4 cellular contexts compared by ENCODE assay signal in the genomic region with DNA sequence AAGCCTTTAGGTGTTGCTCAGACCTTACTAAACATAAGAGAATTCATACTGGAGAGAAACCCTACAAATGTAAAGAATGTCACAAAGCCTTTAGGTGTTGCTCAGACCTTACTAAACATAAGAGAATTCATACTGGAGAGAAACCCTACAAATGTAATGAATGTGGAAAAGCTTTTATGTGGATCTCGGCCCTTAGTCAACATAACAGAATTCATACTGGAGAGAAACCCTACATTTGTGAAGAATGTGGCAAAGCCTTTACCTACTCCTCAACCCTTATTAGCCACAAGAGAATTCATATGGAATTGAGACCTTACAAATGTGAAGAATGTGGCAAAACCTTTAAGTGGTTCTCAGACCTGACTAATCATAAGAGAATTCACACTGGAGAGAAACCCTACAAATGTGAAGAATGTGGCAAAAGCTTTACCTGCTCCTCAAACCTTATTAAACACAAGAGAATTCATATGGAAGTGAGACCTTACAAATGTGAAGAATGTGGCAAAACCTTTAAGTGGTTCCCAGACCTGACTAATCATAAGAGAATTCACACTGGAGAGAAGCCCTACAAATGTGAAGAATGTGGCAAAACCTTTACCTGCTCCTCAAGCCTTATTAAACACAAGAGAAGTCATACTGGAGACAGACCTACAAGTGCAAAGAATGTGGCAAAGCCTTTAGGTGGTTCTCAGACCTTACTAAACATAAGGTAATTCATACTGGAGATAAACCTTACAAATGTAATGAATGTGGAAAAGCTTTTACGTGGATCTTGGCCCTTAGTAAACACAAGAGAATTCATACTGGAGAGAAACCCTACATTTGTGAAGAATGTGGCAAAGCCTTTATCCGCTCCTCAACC. TPM values are rescaled to one million over a fixed set of nuclear protein-coding genes. Genes with fewer than 3 reads are reported as not detected.
"Had no signal": no experiment of that assay in that cellular context is flagged by ENCODE, and none has a peak within 500 bp of the region (broad histone marks: within the 10 kb centered on the region; RNA-seq: fewer than 3 reads in every experiment).

No MANE protein-coding gene starts in this region.

RNA-seq across cellular contexts. Expression of a gene that starts 32.8 kb away (rescaled TPM):
- total RNA-seq: GM23248, H9, HT-29, IMR-90 had no signal
- polyA plus RNA-seq: GM23248, IMR-90 had no signal
